Comparison of ENCODE assay signal across 28 cellular contexts in the genomic region with DNA sequence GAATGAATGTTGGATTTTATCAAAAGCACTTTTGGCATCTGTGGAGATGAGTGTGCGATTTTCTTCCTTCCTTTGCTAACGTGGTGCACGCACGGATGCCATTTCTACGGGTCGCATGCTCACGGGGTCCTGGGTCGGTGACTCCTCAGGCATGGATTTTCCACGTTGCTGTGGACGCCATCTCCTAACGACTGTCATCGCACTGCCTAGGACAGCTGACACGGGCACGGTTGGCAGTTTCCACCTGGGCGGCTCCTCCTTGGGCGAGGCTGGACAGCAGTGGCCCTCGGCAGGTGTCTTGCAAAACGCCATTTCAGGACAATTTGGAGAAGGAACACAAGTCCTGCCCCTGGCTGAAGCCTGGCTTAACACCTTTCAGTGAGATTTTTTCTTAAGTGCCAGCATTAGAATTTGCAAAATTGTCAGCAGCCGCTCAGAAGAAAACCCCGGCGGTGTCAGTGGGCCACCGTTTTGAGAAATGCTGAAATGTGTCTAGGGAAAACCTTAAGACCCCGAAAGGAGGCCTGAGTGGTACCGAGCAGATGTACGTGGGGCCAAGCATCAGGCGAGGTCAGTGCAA. TPM values are rescaled to one million over a fixed set of nuclear protein-coding genes. Genes with fewer than 3 reads are reported as not detected.
"Had no signal": no experiment of that assay in that cellular context is flagged by ENCODE, and none has a peak within 500 bp of the region (broad histone marks: within the 10 kb centered on the region; RNA-seq: fewer than 3 reads in every experiment).

No MANE protein-coding gene starts in this region.

- H3K4me1 ChIP-seq: adrenal gland, gastroesophageal sphincter, thyroid gland, upper lobe of right lung had no signal

- H3K4me3 Mint-ChIP-seq: activated naive CD4-positive, alpha-beta T cell treated with anti-CD3 and anti-CD28 coated beads for 36 hours; activated naive CD8-positive, alpha-beta T cell treated with anti-CD3 and anti-CD28 coated beads for 36 hours; activated T-cell treated with anti-CD3 and anti-CD28 coated beads, Interleukin-2, amount 50 U/mL, for 72 hours; brain; memory B cell; naive thymus-derived CD8-positive, alpha-beta T cell; neural crest cell; stimulated activated memory B cell treated with anti-CD40 and anti-IgM and Interleukin-4, amounts not matched to agents 10 μg/mL and 1 μg/mL and 100 μg/mL, for 72 hours; stimulated activated naive CD8-positive, alpha-beta T cell treated with anti-CD3 and anti-CD28 coated beads, Interleukin-15, amount 100 ng/mL, for 72 hours had no signal

- H2AFZ ChIP-seq: hepatocyte had no signal

- H3K27ac ChIP-seq: adrenal gland, cardiac muscle cell, gastroesophageal sphincter, hepatocyte, thyroid gland, upper lobe of right lung had no signal

- H3K36me3 Mint-ChIP-seq: activated naive CD8-positive, alpha-beta T cell treated with anti-CD3 and anti-CD28 coated beads for 36 hours; brain; memory B cell; naive thymus-derived CD8-positive, alpha-beta T cell; stimulated activated memory B cell treated with anti-CD40 and anti-IgM and Interleukin-4, amounts not matched to agents 10 μg/mL and 1 μg/mL and 100 μg/mL, for 72 hours had no signal

- H3K4me2 ChIP-seq: hepatocyte, smooth muscle cell had no signal

- ATAC-seq: activated T-cell treated with anti-CD3 and anti-CD28 coated beads, Interleukin-2, amount 50 U/mL, for 72 hours; gastroesophageal sphincter; left colon; stimulated activated memory B cell treated with anti-CD40 and anti-IgM and Interleukin-4, amounts not matched to agents 10 μg/mL and 1 μg/mL and 100 μg/mL, for 72 hours; stimulated activated naive CD8-positive, alpha-beta T cell treated with anti-CD3 and anti-CD28 coated beads, Interleukin-15, amount 100 ng/mL, for 72 hours; upper lobe of right lung had no signal

- H3K27me3 ChIP-seq: adrenal gland, hepatocyte, thyroid gland, upper lobe of right lung had no signal

- H3K36me3 ChIP-seq: adrenal gland, cardiac muscle cell, gastroesophageal sphincter, thyroid gland, upper lobe of right lung had no signal

- H3K27ac Mint-ChIP-seq: activated naive CD4-positive, alpha-beta T cell treated with anti-CD3 and anti-CD28 coated beads for 36 hours; activated naive CD8-positive, alpha-beta T cell treated with anti-CD3 and anti-CD28 coated beads for 36 hours; activated T-cell treated with anti-CD3 and anti-CD28 coated beads, Interleukin-2, amount 50 U/mL, for 72 hours; memory B cell; naive thymus-derived CD8-positive, alpha-beta T cell; progenitor cell of endocrine pancreas; stimulated activated memory B cell treated with anti-CD40 and anti-IgM and Interleukin-4, amounts not matched to agents 10 μg/mL and 1 μg/mL and 100 μg/mL, for 72 hours; stimulated activated naive CD8-positive, alpha-beta T cell treated with anti-CD3 and anti-CD28 coated beads, Interleukin-15, amount 100 ng/mL, for 72 hours had no signal

- DNase-seq: activated CD4-positive, alpha-beta T cell treated with anti-CD3 and anti-CD28 coated beads for 4 hours; activated CD4-positive, alpha-beta T cell treated with anti-CD3 and anti-CD28 coated beads, Interleukin-2, amount 50 U/mL, for 4 hours; activated CD4-positive, CD25-positive, alpha-beta regulatory T cell; activated naive CD4-positive, alpha-beta T cell treated with anti-CD3 and anti-CD28 coated beads for 36 hours; activated naive CD8-positive, alpha-beta T cell treated with anti-CD3 and anti-CD28 coated beads for 36 hours; activated T-cell treated with anti-CD3 and anti-CD28 coated beads for 4 hours; activated T-cell treated with anti-CD3 and anti-CD28 coated beads, Interleukin-2, amount 50 U/mL, for 72 hours; cerebellar nuclear complex; cortex of kidney; kidney; left colon; naive thymus-derived CD8-positive, alpha-beta T cell; stimulated activated CD4-positive, alpha-beta T cell treated with anti-CD3 and anti-CD28 coated beads, Interleukin-1b, Interleukin-23, amount 100 ng/mL, for 48 hours; stimulated activated CD4-positive, alpha-beta T cell treated with anti-CD3 and anti-CD28 coated beads, Interleukin-4, amount 100 ng/mL, for 4 hours; stimulated activated CD8-positive, alpha-beta memory T cell treated with anti-CD3 and anti-CD28 coated beads, Interleukin-4, amount 100 ng/mL, for 48 hours; stimulated activated naive CD8-positive, alpha-beta T cell treated with anti-CD3 and anti-CD28 coated beads, Interleukin-15, amount 100 ng/mL, for 72 hours; thyroid gland; upper lobe of right lung had no signal

- H3K79me2 ChIP-seq: hepatocyte had no signal

- H3K4me1 Mint-ChIP-seq: stimulated activated memory B cell treated with anti-CD40 and anti-IgM and Interleukin-4, amounts not matched to agents 10 μg/mL and 1 μg/mL and 100 μg/mL, for 72 hours had no signal

- H3K4me3 ChIP-seq: adrenal gland, cardiac muscle cell, gastroesophageal sphincter, hepatocyte, smooth muscle cell, thyroid gland, upper lobe of right lung had no signal

- H3K9me3 ChIP-seq: adrenal gland, gastroesophageal sphincter, thyroid gland, upper lobe of right lung had no signal

- H3K9me3 Mint-ChIP-seq: activated naive CD4-positive, alpha-beta T cell treated with anti-CD3 and anti-CD28 coated beads for 36 hours; activated naive CD8-positive, alpha-beta T cell treated with anti-CD3 and anti-CD28 coated beads for 36 hours; activated T-cell treated with anti-CD3 and anti-CD28 coated beads, Interleukin-2, amount 50 U/mL, for 72 hours; memory B cell; naive thymus-derived CD8-positive, alpha-beta T cell; neural crest cell; stimulated activated memory B cell treated with anti-CD40 and anti-IgM and Interleukin-4, amounts not matched to agents 10 μg/mL and 1 μg/mL and 100 μg/mL, for 72 hours; stimulated activated naive CD8-positive, alpha-beta T cell treated with anti-CD3 and anti-CD28 coated beads, Interleukin-15, amount 100 ng/mL, for 72 hours had no signal

- H3K27me3 Mint-ChIP-seq: activated naive CD8-positive, alpha-beta T cell treated with anti-CD3 and anti-CD28 coated beads for 36 hours; brain; naive thymus-derived CD8-positive, alpha-beta T cell; stimulated activated memory B cell treated with anti-CD40 and anti-IgM and Interleukin-4, amounts not matched to agents 10 μg/mL and 1 μg/mL and 100 μg/mL, for 72 hours; stimulated activated naive CD8-positive, alpha-beta T cell treated with anti-CD3 and anti-CD28 coated beads, Interleukin-15, amount 100 ng/mL, for 72 hours had no signal

RNA-seq across cellular contexts. Expression of a gene that starts 45.6 kb away (rescaled TPM):
- polyA plus RNA-seq: naive thymus-derived CD8-positive, alpha-beta T cell had no signal
